Comparison of ENCODE assay signal across 8 cellular contexts in the genomic region with DNA sequence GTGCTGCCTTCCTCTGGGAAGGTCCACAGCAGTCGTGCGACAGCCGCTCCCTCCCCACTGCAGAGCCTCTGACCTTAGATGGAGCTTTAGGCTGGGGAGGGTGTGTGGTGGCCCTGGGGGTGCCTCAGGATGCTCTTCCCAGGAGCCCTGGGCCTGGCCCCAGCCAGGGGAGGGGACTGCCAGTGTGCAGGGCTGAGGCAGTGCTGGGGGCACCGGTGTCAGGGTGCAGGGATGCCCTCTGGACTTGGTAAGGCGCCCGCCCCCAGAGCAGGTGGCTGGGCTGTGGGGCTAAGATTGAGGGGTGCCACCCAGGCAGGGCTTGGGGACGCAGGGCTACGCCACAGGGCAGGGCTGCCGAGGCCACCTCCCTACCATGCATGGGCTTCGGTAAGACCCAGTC. TPM values are rescaled to one million over a fixed set of nuclear protein-coding genes. Genes with fewer than 3 reads are reported as not detected.
A peak's percentile ranks its signal among the peaks of the same experiment; 100 is the strongest.
DNase-seq lines count a peak whose midpoint lies in the region; ATAC-seq and TF ChIP-seq lines count a peak whose summit lies in the region.
"Not testable (repeated sequence)": the region's sequence is repeated elsewhere in the genome, so short reads cannot be mapped to it uniquely, and the experiment has no call there.

No MANE protein-coding gene starts in this region.

- not testable (repeated sequence) for ATAC-seq in Right ventricle myocardium inferior, right lobe of liver, upper lobe of right lung

- H3K4me1 ChIP-seq in right lobe of liver; ovary (ENCODE audit: insufficient read depth); upper lobe of right lung: not testable (repeated sequence)

- TF ChIP-seq POLR2A in right lobe of liver (IDR thresholded peaks at IDR 0.05); ovary (IDR thresholded peaks at IDR 0.05): not testable (repeated sequence)

- intact Hi-C loops in Right ventricle myocardium inferior (cut with DNase I) (loop anchor here (5.0 kb wide), 1 partner anchor 88 kb away; no protein-coding TSS in a partner anchor), right lobe of liver (cut with DNase I) (loop anchor here in 1 of 2 donors (10.0 kb wide), 1 partner anchor 86 kb away; no protein-coding TSS in a partner anchor)
- intact Hi-C loops in ovary (cut with DNase I); upper lobe of right lung (cut with DNase I): not testable (repeated sequence)

- in situ Hi-C loops in GM13977 (cut with MboI; ENCODE audit: low pct_unique_long_range_greater_than_20kb, low sequenced_read_pairs, unreplicated experiment), result loop anchor here (10.0 kb wide), 1 partner anchor 86 kb away; no protein-coding TSS in a partner anchor

- H3K9me3 ChIP-seq in right lobe of liver, ovary, upper lobe of right lung: not testable (repeated sequence)

- not testable (repeated sequence) for TF ChIP-seq EP300 in ovary (IDR thresholded peaks at IDR 0.05)

- not testable (repeated sequence) for H3K36me3 ChIP-seq in right lobe of liver, ovary, upper lobe of right lung

- H3K27me3 ChIP-seq in right lobe of liver, ovary, upper lobe of right lung: not testable (repeated sequence)

- H3K4me3 ChIP-seq in right lobe of liver, ovary, upper lobe of right lung: not testable (repeated sequence)

- DNase-seq in AG08395 (ENCODE audit: low spot score) (peak; percentile 1), GM13977 (ENCODE audit: low spot score) (peak; percentile 13), Right ventricle myocardium inferior (ENCODE audit: missing footprints) (peak; percentile 14), right lobe of liver (peak in 2 of 3 donors; percentile 16 to 46), ovary (peak in 3 of 5 donors; percentile 8 to 12 (median 9)), upper lobe of right lung (peak; percentile 49)
- DNase-seq in activated CD4-positive, CD25-positive, alpha-beta regulatory T cell treated with anti-CD3 and anti-CD28 coated beads, Interleukin-2, amount 50 U/mL, for 72 hours, result peak; percentile 15
- DNase-seq in activated T-cell treated with anti-CD3 and anti-CD28 coated beads, Interleukin-2, amount 50 U/mL, for 48 hours, result peak; percentile 14 to 15

- not testable (repeated sequence) for H3K27ac ChIP-seq in right lobe of liver, ovary, upper lobe of right lung

- WGBS in right lobe of liver (ENCODE audit: insufficient coverage, low coverage, low lambda C conversion rate, missing lambda C conversion rate), result 80% methylated on average over 1 of the region's 10 CpGs
- 87 to 93% (median 93%) methylated on average over 7 to 10 of the region's 10 CpGs for WGBS in ovary, 3 donors

- not testable (repeated sequence) for TF ChIP-seq CTCF in GM13977 (IDR thresholded peaks at IDR 0.05; ENCODE audit: extremely low read depth, insufficient read depth, missing control alignments); right lobe of liver (IDR thresholded peaks at IDR 0.05); ovary (IDR thresholded peaks at IDR 0.05); upper lobe of right lung (IDR thresholded peaks at IDR 0.05)

RNA-seq across cellular contexts. Expression of a gene that starts 13.9 kb away (rescaled TPM):
- 14.7 TPM for total RNA-seq in Right ventricle myocardium inferior
- 1 to 10 TPM in 5 of 6 experiments, under 1 TPM in 1; 0.56 to 5.1 (median 2.8) TPM for total RNA-seq in right lobe of liver
- total RNA-seq in ovary, result 1 to 10 TPM; 1.7 to 8.0 (median 2.4) TPM
- 1 to 10 TPM; 1.7 to 2.9 TPM for polyA plus RNA-seq in ovary
- 8.0 TPM for total RNA-seq in upper lobe of right lung
